Comparison of ENCODE assay signal across 8 cellular contexts in genomic region chr15:63157066-63157890, GRCh38. TPM values are rescaled to one million over a fixed set of nuclear protein-coding genes. Genes with fewer than 3 reads are reported as not detected.
A peak's percentile ranks its signal among the peaks of the same experiment; 100 is the strongest.
DNase-seq lines count a peak whose midpoint lies in the region; ATAC-seq and TF ChIP-seq lines count a peak whose summit lies in the region.

Gene RPS27L, minus strand, starts transcription at chr15:63157477. Its CDS starts 72 bp downstream, at chr15:63157405.

- no peaks in the 10 kb centered on the region for H3K27me3 ChIP-seq in parathyroid adenoma (ENCODE audit: control insufficient read depth, insufficient read depth, low read length)
- H3K27me3 ChIP-seq in tibial artery: no peaks in the 10 kb centered on the region

- H3K4me1 ChIP-seq in parathyroid adenoma (no peaks in the 10 kb centered on the region), tibial artery (peaks cover 0 to 32% (median 4%) of the 10 kb centered on the region in 4 donors)

- H2AFZ ChIP-seq in parathyroid adenoma: peak within 1 kb of the TSS; percentile 85

- TF ChIP-seq CTCF in GM12865 (IDR thresholded peaks at IDR 0.05; ENCODE audit: insufficient read depth, low read depth, low read length, missing control alignments): no peak
- TF ChIP-seq CTCF in parathyroid adenoma (IDR thresholded peaks at IDR 0.05): no peak
- TF ChIP-seq CTCF in tibial artery (IDR thresholded peaks at IDR 0.05): no peak

- peak within 1 kb of the TSS; percentile 58 for H3K4me2 ChIP-seq in parathyroid adenoma (ENCODE audit: low read length)

- peak within 1 kb of the TSS; percentile 37 for H3K9ac ChIP-seq in parathyroid adenoma

- peak within 1 kb of the TSS; percentile 89 for H3K27ac ChIP-seq in parathyroid adenoma
- peak within 1 kb of the TSS; percentile 93 to 94 for H3K27ac ChIP-seq in tibial artery

- H3K36me3 ChIP-seq in parathyroid adenoma (ENCODE audit: control insufficient read depth, insufficient read depth, low read length) (no peaks in the 10 kb centered on the region), tibial artery (peaks cover 12 to 29% (median 20%) of the 10 kb centered on the region in 3 donors)

- H3K4me3 ChIP-seq in GM12865 (ENCODE audit: low read depth, low read length) (peak within 1 kb of the TSS; percentile 86), parathyroid adenoma (ENCODE audit: low read depth, low read length) (peak within 1 kb of the TSS; percentile 96), tibial artery (peak within 1 kb of the TSS; percentile 77 to 78)

- H3K9me3 ChIP-seq in parathyroid adenoma (ENCODE audit: control insufficient read depth, low read length) (no peaks in the 10 kb centered on the region), tibial artery (no peaks in the 10 kb centered on the region)

- no peaks in the 10 kb centered on the region for H3K79me2 ChIP-seq in parathyroid adenoma

- ATAC-seq in HG02763 (IDR thresholded peaks at IDR 0.05; ENCODE audit: unreplicated experiment) (peak; percentile 83), Right ventricle myocardium superior (ENCODE audit: poor library complexity) (peak; percentile 97)

- DNase-seq in GM12865 (ENCODE audit: low read depth) (peak; percentile 96), NCI-H1417 treated with DMSO at 0.1 percent for 48 hours (lab: John Stamatoyannopoulos, UW) (peak; percentile 62), SW 1271 (lab: John Stamatoyannopoulos, UW) (peak; percentile 80 to 93), Right ventricle myocardium superior (peak; percentile 95), tibial artery (peak; percentile 93 to 95)
- DNase-seq in activated naive CD8-positive, alpha-beta T cell treated with anti-CD3 and anti-CD28 coated beads, Interleukin-2, amount 50 U/mL, for 16 hours (ENCODE audit: low read depth, low spot score): peak; percentile 76

- intact Hi-C loops in Right ventricle myocardium superior (cut with DNase I) (no loop called here), tibial artery (cut with DNase I; ENCODE audit: low total_unique reads) (no loop called here)

RNA-seq across cellular contexts. Expression of gene RPS27L, which starts in this region (rescaled TPM):
- 179 TPM for total RNA-seq in Right ventricle myocardium superior

Comparison
In these comparisons a context has a peak if more than half of its experiments do, and no peak if none do; other contexts are left out.
1. Peak in every context shown above with its lines: DNase-seq, ATAC-seq, H3K4me3 ChIP-seq and H3K27ac ChIP-seq.